Comparison of ENCODE assay signal across 2 cellular contexts in genomic region chr2:207670887-207671286, GRCh38.
TF ChIP-seq lines count a peak whose summit lies in the region.

No MANE protein-coding gene starts in this region.

TF ChIP-seq in SK-N-SH, 30 proteins besides CTCF, POLR2A, EP300 and RAD21 (continued from another document):
- TF ChIP-seq PBX3 (IDR thresholded peaks at IDR 0.05): no peak
- TF ChIP-seq RFX5 (IDR thresholded peaks at IDR 0.05; ENCODE audit: low read length): no peak
- TF ChIP-seq ELF1 (IDR thresholded peaks at IDR 0.05): no peak
- no peak for TF ChIP-seq FOSL2 (IDR thresholded peaks at IDR 0.05; ENCODE audit: borderline replicate concordance, low read depth)
- no peak for TF ChIP-seq USF1 (IDR thresholded peaks at IDR 0.05; ENCODE audit: borderline replicate concordance, low read depth)
- no peak for TF ChIP-seq JUND (IDR thresholded peaks at IDR 0.05)
- no peak for TF ChIP-seq MAX (IDR thresholded peaks at IDR 0.05; ENCODE audit: low read depth)
- TF ChIP-seq FOXM1 (IDR thresholded peaks at IDR 0.05; ENCODE audit: low read depth): no peak
- no peak for TF ChIP-seq RXRA (IDR thresholded peaks at IDR 0.05; ENCODE audit: borderline replicate concordance, low read depth)
- no peak for TF ChIP-seq YY1 (IDR thresholded peaks at IDR 0.05; ENCODE audit: low read depth)
- TF ChIP-seq TAF1 (IDR thresholded peaks at IDR 0.05; ENCODE audit: borderline replicate concordance, low read depth, low read length): no peak
- no peak for TF ChIP-seq TEAD4 (IDR thresholded peaks at IDR 0.05; ENCODE audit: borderline replicate concordance, insufficient read depth)
- TF ChIP-seq USF2 (IDR thresholded peaks at IDR 0.05; ENCODE audit: borderline replicate concordance, low read depth, low read length): no peak
- TF ChIP-seq RCOR1 (IDR thresholded peaks at IDR 0.05; ENCODE audit: low read length): no peak

TF ChIP-seq in SK-N-SH treated with all-trans-retinoic acid at 6 μM for 48 hours, 23 proteins besides CTCF, POLR2A, EP300 and RAD21 (continued from another document):
- no peak for TF ChIP-seq POU6F1 (CRISPR knock-in tag; IDR thresholded peaks at IDR 0.05; ENCODE audit: borderline replicate concordance, low read depth)
- no peak for TF ChIP-seq CSRNP3 (CRISPR knock-in tag; IDR thresholded peaks at IDR 0.05)
- no peak for TF ChIP-seq ZNF565 (CRISPR knock-in tag; conservative IDR thresholded peaks at IDR 0.05; ENCODE audit: low read depth)
- TF ChIP-seq GLIS3 (CRISPR knock-in tag; IDR thresholded peaks at IDR 0.05): no peak
- no peak for TF ChIP-seq CREB5 (CRISPR knock-in tag; IDR thresholded peaks at IDR 0.05; ENCODE audit: low read depth)
- TF ChIP-seq ARNTL (CRISPR knock-in tag; IDR thresholded peaks at IDR 0.05; ENCODE audit: borderline replicate concordance, low read depth): no peak
- TF ChIP-seq TSHZ2 (CRISPR knock-in tag; IDR thresholded peaks at IDR 0.05): no peak
- TF ChIP-seq ZFP30 (CRISPR knock-in tag; IDR thresholded peaks at IDR 0.05): no peak
- no peak for TF ChIP-seq TOX (CRISPR knock-in tag; IDR thresholded peaks at IDR 0.05; ENCODE audit: borderline replicate concordance)
- TF ChIP-seq SNAI2 (CRISPR knock-in tag; IDR thresholded peaks at IDR 0.05): no peak
- TF ChIP-seq PPARA (CRISPR knock-in tag; IDR thresholded peaks at IDR 0.05; ENCODE audit: borderline replicate concordance): no peak
- TF ChIP-seq ESRRG (CRISPR knock-in tag; IDR thresholded peaks at IDR 0.05): no peak
- TF ChIP-seq CSDC2 (CRISPR knock-in tag; IDR thresholded peaks at IDR 0.05): no peak
- no peak for TF ChIP-seq ZNF70 (CRISPR knock-in tag; IDR thresholded peaks at IDR 0.05)
- TF ChIP-seq ZC3H10 (CRISPR knock-in tag; IDR thresholded peaks at IDR 0.05): no peak
- TF ChIP-seq ZNF8 (CRISPR knock-in tag; IDR thresholded peaks at IDR 0.05): no peak
- TF ChIP-seq RARB (CRISPR knock-in tag; IDR thresholded peaks at IDR 0.05): no peak
TF ChIP-seq in SK-N-SH treated with all-trans-retinoic acid at 6 μM for 48 hours: peak in this region for 0.
